In the genomic region with DNA sequence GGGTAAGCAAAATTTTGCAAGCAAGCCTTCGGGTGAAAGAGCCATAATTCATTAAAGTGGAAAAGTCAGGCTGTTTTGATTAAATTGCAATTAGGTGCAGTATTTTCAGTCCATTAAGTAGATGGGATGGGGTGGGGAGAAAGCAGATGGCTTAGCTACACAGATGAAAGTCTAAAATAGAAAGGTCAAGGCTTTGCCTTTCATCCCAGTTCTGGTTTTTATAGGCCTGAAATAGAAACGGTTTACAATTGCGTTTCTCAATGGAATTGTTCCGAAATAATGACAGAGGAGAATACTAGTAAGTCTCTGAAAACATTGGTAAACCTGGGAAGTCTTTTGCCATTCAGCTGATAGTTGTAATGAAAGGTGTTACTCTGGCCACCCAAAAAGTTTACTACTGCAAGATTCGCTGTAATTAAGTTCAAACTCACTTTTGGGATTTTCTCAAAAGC, we compare ENCODE assay signal across 8 cellular contexts. TPM values are rescaled to one million over a fixed set of nuclear protein-coding genes. Genes with fewer than 3 reads are reported as not detected.
A peak's percentile ranks its signal among the peaks of the same experiment; 100 is the strongest.
DNase-seq lines count a peak whose midpoint lies in the region; ATAC-seq and TF ChIP-seq lines count a peak whose summit lies in the region.

No MANE protein-coding gene starts in this region.

- no peak for TF ChIP-seq CTCF in BE2C (IDR thresholded peaks at IDR 0.05; ENCODE audit: low read depth, low read length)

- H3K27ac ChIP-seq in muscle layer of duodenum (ENCODE audit: low read length) = no peak overlapping the region

- H3K4me1 Mint-ChIP-seq in activated naive CD8-positive, alpha-beta T cell treated with anti-CD3 and anti-CD28 coated beads for 36 hours = peaks cover 10% of the 10 kb centered on the region

- peak overlapping the region; percentile 88 for H3K4me3 Mint-ChIP-seq in activated naive CD8-positive, alpha-beta T cell treated with anti-CD3 and anti-CD28 coated beads for 36 hours

- no peak for TF ChIP-seq POLR2A in erythroblast (IDR thresholded peaks at IDR 0.05; ENCODE audit: low read length)

- H3K27me3 Mint-ChIP-seq in activated naive CD8-positive, alpha-beta T cell treated with anti-CD3 and anti-CD28 coated beads for 36 hours = peaks cover 73% of the 10 kb centered on the region

- no peaks in the 10 kb centered on the region for H3K9me3 Mint-ChIP-seq in activated naive CD8-positive, alpha-beta T cell treated with anti-CD3 and anti-CD28 coated beads for 36 hours

- H3K4me1 ChIP-seq in BE2C (no peaks in the 10 kb centered on the region), muscle layer of duodenum (ENCODE audit: control insufficient read depth in 1 of 2, insufficient read depth in 2 of 2, low read length in 2 of 2) (peaks cover 0 to 14% of the 10 kb centered on the region in 2 donors)

- peak overlapping the region; percentile 95 for H3K4me3 ChIP-seq in BE2C (ENCODE audit: low read depth, low read length)
- peak overlapping the region; percentile 79; the same call in 1 of the 2 replicates for H3K4me3 ChIP-seq in H7 (ENCODE audit: insufficient read depth, low read depth, low read length)
- H3K4me3 ChIP-seq in muscle layer of duodenum (ENCODE audit: low read depth in 1 of 2, low read length in 2 of 2) = peak overlapping the region; percentile 27 to 76

- H3K9me3 ChIP-seq in BE2C (no peaks in the 10 kb centered on the region), muscle layer of duodenum (ENCODE audit: control insufficient read depth in 1 of 2, low read length in 2 of 2) (no peaks in the 10 kb centered on the region)

- H3K36me3 ChIP-seq in BE2C (no peaks in the 10 kb centered on the region; the same call in 1 of the 2 replicates), H7 (replicated peaks; ENCODE audit: control insufficient read depth, insufficient read depth, low read length) (no peaks in the 10 kb centered on the region), muscle layer of duodenum (ENCODE audit: control insufficient read depth in 1 of 2, insufficient read depth in 2 of 2, low read length in 2 of 2) (no peaks in the 10 kb centered on the region)

- DNase-seq in BE2C (no peak), H7 (no peak), erythroblast (lab: John Stamatoyannopoulos, UW) (no peak), UCSD-AML1 (lab: John Stamatoyannopoulos, UW; ENCODE audit: unreplicated experiment) (no peak), NCI-H446 (lab: John Stamatoyannopoulos, UW) (no peak)
- DNase-seq in activated naive CD8-positive, alpha-beta T cell treated with anti-CD3 and anti-CD28 coated beads for 36 hours = no peak

- H3K27me3 ChIP-seq in BE2C (no peaks in the 10 kb centered on the region), H7 (ENCODE audit: control insufficient read depth, insufficient read depth, low read length) (peaks cover 16% of the 10 kb centered on the region), muscle layer of duodenum (ENCODE audit: low read depth, low read length) (peaks cover 22% of the 10 kb centered on the region)

- no peak for ATAC-seq in GM21576 (IDR thresholded peaks at IDR 0.05; ENCODE audit: unreplicated experiment)

- no peak overlapping the region for H3K27ac Mint-ChIP-seq in activated naive CD8-positive, alpha-beta T cell treated with anti-CD3 and anti-CD28 coated beads for 36 hours

- no peaks in the 10 kb centered on the region for H3K36me3 Mint-ChIP-seq in activated naive CD8-positive, alpha-beta T cell treated with anti-CD3 and anti-CD28 coated beads for 36 hours

RNA-seq across cellular contexts. Expression of a gene that starts 1.5 kb away (rescaled TPM):
- polyA plus RNA-seq in BE2C (2012; ENCODE audit: insufficient read depth, insufficient read length, low read depth) = 12.3 TPM
- 3.5 and 4.6 TPM in 2 replicates for total RNA-seq in H7 (2014; rRNA removed; shearing (Covaris generic))
- total RNA-seq in activated naive CD8-positive, alpha-beta T cell treated with anti-CD3 and anti-CD28 coated beads for 36 hours = under 1 TPM; 0.06 TPM
